In genomic region chr7:27872281-27873005, GRCh38 we compare ENCODE assay signal across 13 cellular contexts.
"Had no signal": no experiment of that assay in that cellular context is flagged by ENCODE, and none has a peak within 500 bp of the region (broad histone marks: within the 10 kb centered on the region; RNA-seq: fewer than 3 reads in every experiment).

No MANE protein-coding gene starts in this region.

- FAIRE-seq: islet of Langerhans had no signal

- H3K4me3 ChIP-seq: heart left ventricle had no signal

- H3K9me3 ChIP-seq: heart left ventricle had no signal

- H3K4me1 Mint-ChIP-seq: activated CD4-positive, alpha-beta T cell treated with anti-CD3 and anti-CD28 coated beads, Interleukin-2, amount 10 ng/mL, durations not matched to agents 24 days and 14 days; activated naive CD4-positive, alpha-beta T cell treated with anti-CD3 and anti-CD28 coated beads, Interleukin-2, amount 50 U/mL, for 24 hours; stimulated activated naive CD8-positive, alpha-beta T cell treated with anti-CD3 and anti-CD28 coated beads, Interleukin-15, amount 100 ng/mL, for 72 hours had no signal

- H3K27me3 ChIP-seq: heart left ventricle had no signal

- DNase-seq: activated CD4-positive, alpha-beta T cell treated with anti-CD3 and anti-CD28 coated beads, Interleukin-2, amount 10 ng/mL, durations not matched to agents 24 days and 14 days; cerebellar nuclear complex; endodermal cell; foreskin melanocyte; heart left ventricle; mammary epithelial cell; stimulated activated CD4-positive, alpha-beta T cell treated with anti-CD3 and anti-CD28 coated beads, Interleukin-4, amount 100 ng/mL, for 1 hour; stimulated activated naive CD8-positive, alpha-beta T cell treated with anti-CD3 and anti-CD28 coated beads, Interleukin-15, amount 100 ng/mL, for 72 hours had no signal

- H3K36me3 ChIP-seq: heart left ventricle had no signal

- H3K4me3 Mint-ChIP-seq: activated CD4-positive, alpha-beta T cell treated with anti-CD3 and anti-CD28 coated beads, Interleukin-2, amount 10 ng/mL, durations not matched to agents 24 days and 14 days; activated naive CD4-positive, alpha-beta T cell treated with anti-CD3 and anti-CD28 coated beads, Interleukin-2, amount 50 U/mL, for 24 hours; endodermal cell; natural killer cell treated with Interleukin-12 subunit alpha and Interleukin-12 subunit beta and Interleukin-15 and Interleukin-18, amount 100 ng/mL, for 72 hours; stimulated activated naive CD8-positive, alpha-beta T cell treated with anti-CD3 and anti-CD28 coated beads, Interleukin-15, amount 100 ng/mL, for 72 hours; T-helper 1 cell treated with Interleukin-12 subunit alpha and Interleukin-12 subunit beta and Interleukin-4 antibody, amounts not matched to agents 30 μg/mL and 1 μg/mL, for 36 hours; WTC11 had no signal

- H3K9me3 Mint-ChIP-seq: activated CD4-positive, alpha-beta T cell treated with anti-CD3 and anti-CD28 coated beads, Interleukin-2, amount 10 ng/mL, durations not matched to agents 24 days and 14 days; activated naive CD4-positive, alpha-beta T cell treated with anti-CD3 and anti-CD28 coated beads, Interleukin-2, amount 50 U/mL, for 24 hours; endodermal cell; natural killer cell treated with Interleukin-12 subunit alpha and Interleukin-12 subunit beta and Interleukin-15 and Interleukin-18, amount 100 ng/mL, for 72 hours; stimulated activated naive CD8-positive, alpha-beta T cell treated with anti-CD3 and anti-CD28 coated beads, Interleukin-15, amount 100 ng/mL, for 72 hours; T-helper 1 cell treated with Interleukin-12 subunit alpha and Interleukin-12 subunit beta and Interleukin-4 antibody, amounts not matched to agents 30 μg/mL and 1 μg/mL, for 36 hours; WTC11 had no signal

- H3K27ac Mint-ChIP-seq: activated CD4-positive, alpha-beta T cell treated with anti-CD3 and anti-CD28 coated beads, Interleukin-2, amount 10 ng/mL, durations not matched to agents 24 days and 14 days; activated naive CD4-positive, alpha-beta T cell treated with anti-CD3 and anti-CD28 coated beads, Interleukin-2, amount 50 U/mL, for 24 hours; endodermal cell; natural killer cell treated with Interleukin-12 subunit alpha and Interleukin-12 subunit beta and Interleukin-15 and Interleukin-18, amount 100 ng/mL, for 72 hours; stimulated activated naive CD8-positive, alpha-beta T cell treated with anti-CD3 and anti-CD28 coated beads, Interleukin-15, amount 100 ng/mL, for 72 hours; T-helper 1 cell treated with Interleukin-12 subunit alpha and Interleukin-12 subunit beta and Interleukin-4 antibody, amounts not matched to agents 30 μg/mL and 1 μg/mL, for 36 hours; WTC11 had no signal

- H3K27me3 Mint-ChIP-seq: activated naive CD4-positive, alpha-beta T cell treated with anti-CD3 and anti-CD28 coated beads, Interleukin-2, amount 50 U/mL, for 24 hours; natural killer cell treated with Interleukin-12 subunit alpha and Interleukin-12 subunit beta and Interleukin-15 and Interleukin-18, amount 100 ng/mL, for 72 hours; stimulated activated naive CD8-positive, alpha-beta T cell treated with anti-CD3 and anti-CD28 coated beads, Interleukin-15, amount 100 ng/mL, for 72 hours had no signal

- H3K36me3 Mint-ChIP-seq: natural killer cell treated with Interleukin-12 subunit alpha and Interleukin-12 subunit beta and Interleukin-15 and Interleukin-18, amount 100 ng/mL, for 72 hours; WTC11 had no signal
